In the genomic region with DNA sequence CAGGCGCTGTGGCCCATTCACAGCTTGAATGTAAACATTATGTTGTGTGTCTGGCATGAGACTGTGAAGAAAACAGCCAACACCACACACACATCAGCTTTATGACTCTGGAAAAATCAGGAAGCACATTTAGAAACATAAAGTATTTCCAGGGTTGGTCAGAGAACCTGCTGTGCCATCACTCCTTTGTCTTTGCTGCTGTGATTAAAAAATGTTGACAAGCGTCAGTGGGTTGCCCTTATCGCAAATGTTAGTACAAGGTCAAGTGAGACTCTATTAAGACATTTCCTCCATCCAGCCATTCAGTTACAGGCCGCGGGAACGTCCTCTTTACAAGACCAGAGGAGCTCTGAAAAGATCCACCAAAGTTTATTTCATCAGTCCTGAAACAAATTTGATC, we compare ENCODE assay signal across 12 cellular contexts.
"Had no signal": no experiment of that assay in that cellular context is flagged by ENCODE, and none has a peak within 500 bp of the region (broad histone marks: within the 10 kb centered on the region; RNA-seq: fewer than 3 reads in every experiment).

No MANE protein-coding gene starts in this region.

- ATAC-seq: gastrocnemius medialis had no signal

- H3K27ac ChIP-seq: hepatocyte, transverse colon had no signal

- H3K27me3 Mint-ChIP-seq: activated naive CD4-positive, alpha-beta T cell treated with anti-CD3 and anti-CD28 coated beads, Interleukin-2, amount 50 U/mL, for 24 hours had no signal

- H3K4me3 Mint-ChIP-seq: activated naive CD4-positive, alpha-beta T cell treated with anti-CD3 and anti-CD28 coated beads, Interleukin-2, amount 50 U/mL, for 24 hours; brain had no signal

- H3K4me3 ChIP-seq: gastrocnemius medialis, hepatocyte, transverse colon had no signal

- H3K4me1 ChIP-seq: transverse colon had no signal

- H3K27me3 ChIP-seq: gastrocnemius medialis, hepatocyte, transverse colon had no signal

- H3K27ac Mint-ChIP-seq: activated T-helper 2 cell treated with anti-CD3 and anti-CD28 coated beads, Interferon-gamma antibody, Interleukin-2, Interleukin-4, amounts not matched to agents 10 μg/mL and 5 μg/mL and 100 μg/mL, durations not matched to agents 14 hours and 24 hours and 36 hours; brain had no signal

- DNase-seq: activated CD4-positive, alpha-beta T cell treated with anti-CD3 and anti-CD28 coated beads, Interleukin-2, amount 50 U/mL, for 1 hour; activated CD4-positive, CD25-positive, alpha-beta regulatory T cell; amniotic stem cell; gastrocnemius medialis; kidney; mammary epithelial cell; stimulated activated CD4-positive, alpha-beta T cell treated with anti-CD3 and anti-CD28 coated beads, Interleukin-15, amount 100 ng/mL, for 24 hours; transverse colon had no signal

- H3K9me3 Mint-ChIP-seq: activated naive CD4-positive, alpha-beta T cell treated with anti-CD3 and anti-CD28 coated beads, Interleukin-2, amount 50 U/mL, for 24 hours; activated T-helper 2 cell treated with anti-CD3 and anti-CD28 coated beads, Interferon-gamma antibody, Interleukin-2, Interleukin-4, amounts not matched to agents 10 μg/mL and 5 μg/mL and 100 μg/mL, durations not matched to agents 14 hours and 24 hours and 36 hours; brain had no signal

- H3K9me3 ChIP-seq: gastrocnemius medialis, transverse colon had no signal

- H3K36me3 ChIP-seq: gastrocnemius medialis had no signal
